15 cellular contexts compared by ENCODE assay signal in the genomic region with DNA sequence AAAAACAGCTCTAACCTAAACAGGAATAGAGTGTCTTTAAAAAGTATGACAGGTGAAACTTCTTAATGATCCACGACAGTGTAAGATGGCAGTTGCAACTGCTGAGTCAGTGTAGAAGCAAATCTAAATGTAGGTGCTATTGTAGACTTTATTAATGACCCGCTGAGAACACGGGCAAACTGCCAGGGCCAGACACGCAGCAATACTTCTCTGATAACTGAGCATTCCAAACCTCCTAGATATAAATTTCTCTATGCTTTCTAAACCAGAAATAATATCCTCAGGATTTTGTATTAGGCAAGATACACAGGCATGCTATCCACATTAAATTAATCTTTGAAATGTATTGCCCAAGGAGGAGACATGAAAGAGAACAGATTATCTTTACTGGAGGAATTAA.
A peak's percentile ranks its signal among the peaks of the same experiment; 100 is the strongest.
DNase-seq lines count a peak whose midpoint lies in the region; ATAC-seq and TF ChIP-seq lines count a peak whose summit lies in the region.
"Had no signal": no experiment of that assay in that cellular context is flagged by ENCODE, and none has a peak within 500 bp of the region (broad histone marks: within the 10 kb centered on the region; RNA-seq: fewer than 3 reads in every experiment).

No MANE protein-coding gene starts in this region.

- no peak for TF ChIP-seq CTCF in nephron (IDR thresholded peaks at IDR 0.05; ENCODE audit: unreplicated experiment in 3 of 3)

- no peaks in the 10 kb centered on the region for H3K9me3 Mint-ChIP-seq in nephron
- H3K9me3 Mint-ChIP-seq: activated T-helper 17 cell treated with anti-CD3 and anti-CD28 coated beads, Interleukin-2, amount 50 U/mL, for 72 hours; nephron progenitor cell had no signal

- ATAC-seq in HG02973 (IDR thresholded peaks at IDR 0.05; ENCODE audit: unreplicated experiment), result no peak
- ATAC-seq: activated T-helper 17 cell treated with anti-CD3 and anti-CD28 coated beads, Interleukin-2, amount 50 U/mL, for 72 hours; lower lobe of right lung; right cardiac atrium had no signal

- no peak overlapping the region for H3K4me3 Mint-ChIP-seq in nephron
- H3K4me3 Mint-ChIP-seq: activated CD4-positive, alpha-beta memory T cell treated with anti-CD3 and anti-CD28 coated beads for 36 hours; activated T-helper 17 cell treated with anti-CD3 and anti-CD28 coated beads, Interleukin-2, amount 50 U/mL, for 72 hours; nephron progenitor cell had no signal

- peaks cover 13% of the 10 kb centered on the region for H3K4me1 Mint-ChIP-seq in nephron
- H3K4me1 Mint-ChIP-seq: activated T-helper 17 cell treated with anti-CD3 and anti-CD28 coated beads, Interleukin-2, amount 50 U/mL, for 72 hours; nephron progenitor cell had no signal

- DNase-seq in DMS53 treated with DMSO at 0.1 percent for 48 hours (lab: John Stamatoyannopoulos, UW; ENCODE audit: unreplicated experiment) (peak; percentile 72), NCI-H146 (lab: John Stamatoyannopoulos, UW) (peak; percentile 72), OCI-M1 (lab: John Stamatoyannopoulos, UW) (peak; percentile 34), HT-29 (ENCODE audit: low spot score) (no peak), EL (no peak), SW480 (ENCODE audit: low spot score) (no peak)
- DNase-seq: activated CD4-positive, alpha-beta memory T cell treated with anti-CD3 and anti-CD28 coated beads for 36 hours; lower lobe of right lung; nephron progenitor cell; stimulated activated CD4-positive, alpha-beta T cell treated with anti-CD3 and anti-CD28 coated beads, Interleukin-2, amount 100 ng/mL, for 48 hours; trophoblast cell had no signal

- H3K27ac Mint-ChIP-seq in nephron, result peak overlapping the region; percentile 10 to 49 (median 10)
- H3K27ac Mint-ChIP-seq: activated CD4-positive, alpha-beta memory T cell treated with anti-CD3 and anti-CD28 coated beads for 36 hours; activated T-helper 17 cell treated with anti-CD3 and anti-CD28 coated beads, Interleukin-2, amount 50 U/mL, for 72 hours; nephron progenitor cell had no signal

- no peaks in the 10 kb centered on the region for H3K36me3 Mint-ChIP-seq in nephron (ENCODE audit: low read depth)
- H3K36me3 Mint-ChIP-seq: activated CD4-positive, alpha-beta memory T cell treated with anti-CD3 and anti-CD28 coated beads for 36 hours had no signal

- H3K27me3 Mint-ChIP-seq in nephron (ENCODE audit: low read depth), result no peaks in the 10 kb centered on the region
- H3K27me3 Mint-ChIP-seq: activated CD4-positive, alpha-beta memory T cell treated with anti-CD3 and anti-CD28 coated beads for 36 hours; activated T-helper 17 cell treated with anti-CD3 and anti-CD28 coated beads, Interleukin-2, amount 50 U/mL, for 72 hours had no signal

Comparison
In these comparisons a context has a peak if more than half of its experiments do, and no peak if none do; other contexts are left out.
1. DNase-seq: peak in DMS53 treated with DMSO at 0.1 percent for 48 hours (single experiment), NCI-H146 (single experiment) and OCI-M1 (single experiment); none in HT-29 (single experiment), EL (single experiment) and SW480 (single experiment).